In the genomic region with DNA sequence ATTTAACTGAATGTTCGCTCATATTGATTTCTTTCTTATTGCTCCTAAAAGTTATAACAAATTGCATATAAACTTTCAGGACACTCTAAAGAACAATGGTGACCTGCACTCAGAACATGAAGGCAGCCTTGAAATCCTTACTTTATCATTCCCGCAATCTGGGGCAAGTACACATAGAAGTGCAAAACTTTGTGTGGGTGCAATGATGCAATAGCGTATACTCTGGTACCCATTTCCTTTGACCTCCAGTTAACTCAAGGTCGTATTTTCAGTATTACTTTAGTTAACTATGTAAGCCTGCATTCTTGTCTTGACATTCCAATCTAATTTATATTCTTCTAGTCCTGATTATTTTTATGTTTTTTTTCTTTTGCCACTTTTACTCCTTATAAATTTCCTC, we compare ENCODE assay signal across 4 cellular contexts.
TF ChIP-seq lines count a peak whose summit lies in the region.

No MANE protein-coding gene starts in this region.

TF ChIP-seq in HepG2, 621 proteins besides CTCF, POLR2A, EP300 and RAD21:
- TF ChIP-seq CEBPB (IDR thresholded peaks at IDR 0.05; ENCODE audit: borderline replicate concordance, low read depth, low read length) = peak; percentile 44; the same call in 1 of the 2 replicates
- TF ChIP-seq FOXJ3 (CRISPR knock-in tag; IDR thresholded peaks at IDR 0.05; ENCODE audit: borderline replicate concordance) = no peak
- no peak for TF ChIP-seq ZNF256 (CRISPR knock-in tag; conservative IDR thresholded peaks at IDR 0.05)
- 0 out of 2 replicates have a peak, but pooled peaks have one; percentile 37 for TF ChIP-seq ESRRA (CRISPR knock-in tag; IDR thresholded peaks at IDR 0.05; ENCODE audit: low read depth)

TF ChIP-seq in IMR-90, 13 proteins besides CTCF, POLR2A, EP300 and RAD21:
- TF ChIP-seq MXI1 (IDR thresholded peaks at IDR 0.05; ENCODE audit: borderline replicate concordance, low read depth, low read length) = no peak
- peak; percentile 42 for TF ChIP-seq CEBPB (IDR thresholded peaks at IDR 0.05; ENCODE audit: low read depth, low read length)

TF ChIP-seq in K562, 482 proteins besides CTCF, POLR2A, EP300 and RAD21 (continues in another document):
- TF ChIP-seq ZNF57 (CRISPR knock-in tag; IDR thresholded peaks at IDR 0.05) (no peak), EZH2 (IDR thresholded peaks at IDR 0.05; ENCODE audit: borderline replicate concordance, low read depth, low read length) (no peak), CHCHD3 (CRISPR knock-in tag; IDR thresholded peaks at IDR 0.05) (no peak), FOXK1 (CRISPR knock-in tag; IDR thresholded peaks at IDR 0.05; ENCODE audit: borderline replicate concordance) (no peak), ZFP30 (CRISPR knock-in tag; IDR thresholded peaks at IDR 0.05; ENCODE audit: borderline replicate concordance) (no peak), CEBPB (tag; IDR thresholded peaks at IDR 0.05) (peak; percentile 28; the same call in 1 of the 2 replicates), CEBPG (CRISPR knock-in tag; IDR thresholded peaks at IDR 0.05) (no peak), CEBPG (tag; conservative IDR thresholded peaks at IDR 0.05 in 1 of 2, IDR thresholded peaks at IDR 0.05 in 1 of 2) (peak; percentile 50 to 64; a peak in 3 of 4 replicates), U2AF1 (optimal IDR thresholded peaks at IDR 0.05; ENCODE audit: low read depth, low read length) (no peak), RAD51 (IDR thresholded peaks at IDR 0.05; ENCODE audit: borderline replicate concordance, low read depth) (no peak), GATA2 (CRISPR knock-in tag; IDR thresholded peaks at IDR 0.05) (no peak), ELF1 (tag; IDR thresholded peaks at IDR 0.05) (no peak), XRCC3 (IDR thresholded peaks at IDR 0.05) (no peak), ESRRA (IDR thresholded peaks at IDR 0.05; ENCODE audit: borderline replicate concordance, low read depth) (peak; percentile 80), ARID2 (IDR thresholded peaks at IDR 0.05) (no peak)
- TF ChIP-seq, protein P1, sequence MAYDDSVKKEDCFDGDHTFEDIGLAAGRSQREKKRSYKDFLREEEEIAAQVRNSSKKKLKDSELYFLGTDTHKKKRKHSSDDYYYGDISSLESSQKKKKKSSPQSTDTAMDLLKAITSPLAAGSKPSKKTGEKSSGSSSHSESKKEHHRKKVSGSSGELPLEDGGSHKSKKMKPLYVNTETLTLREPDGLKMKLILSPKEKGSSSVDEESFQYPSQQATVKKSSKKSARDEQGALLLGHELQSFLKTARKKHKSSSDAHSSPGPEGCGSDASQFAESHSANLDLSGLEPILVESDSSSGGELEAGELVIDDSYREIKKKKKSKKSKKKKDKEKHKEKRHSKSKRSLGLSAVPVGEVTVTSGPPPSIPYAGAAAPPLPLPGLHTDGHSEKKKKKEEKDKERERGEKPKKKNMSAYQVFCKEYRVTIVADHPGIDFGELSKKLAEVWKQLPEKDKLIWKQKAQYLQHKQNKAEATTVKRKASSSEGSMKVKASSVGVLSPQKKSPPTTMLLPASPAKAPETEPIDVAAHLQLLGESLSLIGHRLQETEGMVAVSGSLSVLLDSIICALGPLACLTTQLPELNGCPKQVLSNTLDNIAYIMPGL (CRISPR knock-in tag; IDR thresholded peaks at IDR 0.05) = no peak
- TF ChIP-seq, protein P2, sequence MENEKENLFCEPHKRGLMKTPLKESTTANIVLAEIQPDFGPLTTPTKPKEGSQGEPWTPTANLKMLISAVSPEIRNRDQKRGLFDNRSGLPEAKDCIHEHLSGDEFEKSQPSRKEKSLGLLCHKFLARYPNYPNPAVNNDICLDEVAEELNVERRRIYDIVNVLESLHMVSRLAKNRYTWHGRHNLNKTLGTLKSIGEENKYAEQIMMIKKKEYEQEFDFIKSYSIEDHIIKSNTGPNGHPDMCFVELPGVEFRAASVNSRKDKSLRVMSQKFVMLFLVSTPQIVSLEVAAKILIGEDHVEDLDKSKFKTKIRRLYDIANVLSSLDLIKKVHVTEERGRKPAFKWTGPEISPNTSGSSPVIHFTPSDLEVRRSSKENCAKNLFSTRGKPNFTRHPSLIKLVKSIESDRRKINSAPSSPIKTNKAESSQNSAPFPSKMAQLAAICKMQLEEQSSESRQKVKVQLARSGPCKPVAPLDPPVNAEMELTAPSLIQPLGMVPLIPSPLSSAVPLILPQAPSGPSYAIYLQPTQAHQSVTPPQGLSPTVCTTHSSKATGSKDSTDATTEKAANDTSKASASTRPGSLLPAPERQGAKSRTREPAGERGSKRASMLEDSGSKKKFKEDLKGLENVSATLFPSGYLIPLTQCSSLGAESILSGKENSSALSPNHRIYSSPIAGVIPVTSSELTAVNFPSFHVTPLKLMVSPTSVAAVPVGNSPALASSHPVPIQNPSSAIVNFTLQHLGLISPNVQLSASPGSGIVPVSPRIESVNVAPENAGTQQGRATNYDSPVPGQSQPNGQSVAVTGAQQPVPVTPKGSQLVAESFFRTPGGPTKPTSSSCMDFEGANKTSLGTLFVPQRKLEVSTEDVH (IDR thresholded peaks at IDR 0.05; ENCODE audit: low read depth, partially characterized antibody) = no peak
- TF ChIP-seq, protein P3, sequence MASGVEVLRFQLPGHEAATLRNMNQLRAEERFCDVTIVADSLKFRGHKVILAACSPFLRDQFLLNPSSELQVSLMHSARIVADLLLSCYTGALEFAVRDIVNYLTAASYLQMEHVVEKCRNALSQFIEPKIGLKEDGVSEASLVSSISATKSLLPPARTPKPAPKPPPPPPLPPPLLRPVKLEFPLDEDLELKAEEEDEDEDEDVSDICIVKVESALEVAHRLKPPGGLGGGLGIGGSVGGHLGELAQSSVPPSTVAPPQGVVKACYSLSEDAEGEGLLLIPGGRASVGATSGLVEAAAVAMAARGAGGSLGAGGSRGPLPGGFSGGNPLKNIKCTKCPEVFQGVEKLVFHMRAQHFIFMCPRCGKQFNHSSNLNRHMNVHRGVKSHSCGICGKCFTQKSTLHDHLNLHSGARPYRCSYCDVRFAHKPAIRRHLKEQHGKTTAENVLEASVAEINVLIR (CRISPR knock-in tag; IDR thresholded peaks at IDR 0.05) = no peak
- TF ChIP-seq, protein P4, sequence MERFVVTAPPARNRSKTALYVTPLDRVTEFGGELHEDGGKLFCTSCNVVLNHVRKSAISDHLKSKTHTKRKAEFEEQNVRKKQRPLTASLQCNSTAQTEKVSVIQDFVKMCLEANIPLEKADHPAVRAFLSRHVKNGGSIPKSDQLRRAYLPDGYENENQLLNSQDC (CRISPR knock-in tag; IDR thresholded peaks at IDR 0.05) = no peak
- TF ChIP-seq, protein P5, sequence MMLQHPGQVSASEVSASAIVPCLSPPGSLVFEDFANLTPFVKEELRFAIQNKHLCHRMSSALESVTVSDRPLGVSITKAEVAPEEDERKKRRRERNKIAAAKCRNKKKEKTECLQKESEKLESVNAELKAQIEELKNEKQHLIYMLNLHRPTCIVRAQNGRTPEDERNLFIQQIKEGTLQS (IDR thresholded peaks at IDR 0.05) = peak; percentile 45; the same call in 1 of the 2 replicates
- TF ChIP-seq, protein P5 (CRISPR knock-in tag; conservative IDR thresholded peaks at IDR 0.05) = no peak
- TF ChIP-seq, protein P6, sequence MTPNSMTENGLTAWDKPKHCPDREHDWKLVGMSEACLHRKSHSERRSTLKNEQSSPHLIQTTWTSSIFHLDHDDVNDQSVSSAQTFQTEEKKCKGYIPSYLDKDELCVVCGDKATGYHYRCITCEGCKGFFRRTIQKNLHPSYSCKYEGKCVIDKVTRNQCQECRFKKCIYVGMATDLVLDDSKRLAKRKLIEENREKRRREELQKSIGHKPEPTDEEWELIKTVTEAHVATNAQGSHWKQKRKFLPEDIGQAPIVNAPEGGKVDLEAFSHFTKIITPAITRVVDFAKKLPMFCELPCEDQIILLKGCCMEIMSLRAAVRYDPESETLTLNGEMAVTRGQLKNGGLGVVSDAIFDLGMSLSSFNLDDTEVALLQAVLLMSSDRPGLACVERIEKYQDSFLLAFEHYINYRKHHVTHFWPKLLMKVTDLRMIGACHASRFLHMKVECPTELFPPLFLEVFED (CRISPR knock-in tag; conservative IDR thresholded peaks at IDR 0.05) = no peak

TF ChIP-seq in H1, 55 proteins besides CTCF, POLR2A, EP300 and RAD21:
- TF ChIP-seq GTF2F1 (IDR thresholded peaks at IDR 0.05; ENCODE audit: borderline replicate concordance, low read depth, low read length) (no peak), RBBP5 (IDR thresholded peaks at IDR 0.05; ENCODE audit: borderline replicate concordance, low read depth, low read length) (no peak), CEBPB (IDR thresholded peaks at IDR 0.05; ENCODE audit: low read depth, low read length) (peak; percentile 22; the same call in 1 of the 2 replicates), JUN (IDR thresholded peaks at IDR 0.05; ENCODE audit: low read depth, low read length) (no peak)
- TF ChIP-seq, protein P5 (IDR thresholded peaks at IDR 0.05; ENCODE audit: insufficient read depth, low read depth, low read length) = no peak
